Comparison of ENCODE assay signal across 1 cellular context in the genomic region with DNA sequence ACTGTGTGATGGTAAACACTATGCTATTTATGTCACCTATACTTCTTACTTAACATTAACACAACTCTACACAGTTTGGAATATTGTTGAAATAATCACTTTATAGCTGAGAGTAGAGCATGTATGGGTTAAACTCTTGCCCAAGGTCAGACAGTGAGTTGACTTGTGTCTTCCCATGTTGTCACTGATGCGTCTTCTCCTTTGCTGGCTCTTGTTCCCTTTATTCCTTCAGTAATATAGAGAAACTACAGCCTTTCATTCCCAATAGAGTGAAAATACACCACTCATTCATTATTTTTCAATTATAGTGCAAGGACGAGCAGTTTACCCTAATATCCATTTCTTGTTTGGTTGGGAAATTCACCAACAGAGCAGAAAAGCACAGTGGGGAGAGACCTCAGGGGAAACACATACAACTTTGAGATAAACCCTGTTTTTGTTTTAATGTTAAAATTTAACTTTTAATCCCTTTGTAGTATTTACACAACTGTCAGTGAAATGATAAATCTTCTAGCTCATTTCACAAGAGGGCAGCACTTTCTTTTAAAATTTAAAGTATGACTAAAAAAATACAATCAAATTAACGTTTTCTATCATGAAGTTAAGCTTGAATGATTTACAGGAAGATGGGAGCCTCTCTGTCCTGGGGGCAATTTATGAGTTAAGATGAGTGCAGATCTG.
A peak's percentile ranks its signal among the peaks of the same experiment; 100 is the strongest.
TF ChIP-seq lines count a peak whose summit lies in the region.

No MANE protein-coding gene starts in this region.

TF ChIP-seq in HepG2, 621 proteins besides CTCF, POLR2A, EP300 and RAD21 (continues in another document):
- TF ChIP-seq CHD4 (IDR thresholded peaks at IDR 0.05; ENCODE audit: borderline replicate concordance, low read length) (peak; percentile 75; the same call in 1 of the 2 replicates), ATF7-NPFF (CRISPR knock-in tag; IDR thresholded peaks at IDR 0.05; ENCODE audit: low read depth) (peak; percentile 37; the same call in 1 of the 2 replicates), ZNF235 (CRISPR knock-in tag; IDR thresholded peaks at IDR 0.05; ENCODE audit: borderline replicate concordance) (no peak), ZNF572 (CRISPR knock-in tag; IDR thresholded peaks at IDR 0.05) (no peak), ZSCAN25 (CRISPR knock-in tag; IDR thresholded peaks at IDR 0.05) (no peak), REXO4 (CRISPR knock-in tag; IDR thresholded peaks at IDR 0.05; ENCODE audit: borderline replicate concordance) (no peak), ZNF326 (CRISPR knock-in tag; IDR thresholded peaks at IDR 0.05; ENCODE audit: borderline replicate concordance) (no peak), ZMAT3 (CRISPR knock-in tag; conservative IDR thresholded peaks at IDR 0.05) (no peak), ZNF460 (CRISPR knock-in tag; IDR thresholded peaks at IDR 0.05; ENCODE audit: borderline replicate concordance) (no peak), KLF13 (CRISPR knock-in tag; IDR thresholded peaks at IDR 0.05) (no peak), CEBPG (CRISPR knock-in tag; IDR thresholded peaks at IDR 0.05) (peak; percentile 69), CREB3 (CRISPR knock-in tag; IDR thresholded peaks at IDR 0.05) (peak; percentile 87), KAT2B (IDR thresholded peaks at IDR 0.05; ENCODE audit: borderline replicate concordance, low read depth, low read length) (no peak), RORA (CRISPR knock-in tag; IDR thresholded peaks at IDR 0.05) (no peak), FIP1L1 (IDR thresholded peaks at IDR 0.05; ENCODE audit: borderline replicate concordance, insufficient read depth, low read depth, low read length) (no peak), SRY (CRISPR knock-in tag; IDR thresholded peaks at IDR 0.05) (no peak), GRHL1 (CRISPR knock-in tag; conservative IDR thresholded peaks at IDR 0.05) (no peak), ZBTB7A (CRISPR knock-in tag; IDR thresholded peaks at IDR 0.05) (no peak), ZNF598 (CRISPR knock-in tag; IDR thresholded peaks at IDR 0.05; ENCODE audit: borderline replicate concordance) (no peak), ZNF547 (CRISPR knock-in tag; IDR thresholded peaks at IDR 0.05) (no peak), CERS6 (CRISPR knock-in tag; IDR thresholded peaks at IDR 0.05) (no peak), THAP11 (CRISPR knock-in tag; IDR thresholded peaks at IDR 0.05) (peak; percentile 46; the same call in 1 of the 2 replicates), ZNF564 (CRISPR knock-in tag; IDR thresholded peaks at IDR 0.05) (no peak), HMG20A (CRISPR knock-in tag; IDR thresholded peaks at IDR 0.05; ENCODE audit: borderline replicate concordance) (peak; percentile 87; the same call in 1 of the 2 replicates), EZH2 (conservative IDR thresholded peaks at IDR 0.05; ENCODE audit: low read depth, low read length) (no peak), KLF6 (CRISPR knock-in tag; IDR thresholded peaks at IDR 0.05) (no peak), ZFP37 (CRISPR knock-in tag; IDR thresholded peaks at IDR 0.05; ENCODE audit: borderline replicate concordance) (no peak), ZNF576 (CRISPR knock-in tag; IDR thresholded peaks at IDR 0.05) (no peak), GPBP1L1 (CRISPR knock-in tag; IDR thresholded peaks at IDR 0.05) (no peak), MXD1 (CRISPR knock-in tag; IDR thresholded peaks at IDR 0.05) (no peak)
- TF ChIP-seq, protein P1, sequence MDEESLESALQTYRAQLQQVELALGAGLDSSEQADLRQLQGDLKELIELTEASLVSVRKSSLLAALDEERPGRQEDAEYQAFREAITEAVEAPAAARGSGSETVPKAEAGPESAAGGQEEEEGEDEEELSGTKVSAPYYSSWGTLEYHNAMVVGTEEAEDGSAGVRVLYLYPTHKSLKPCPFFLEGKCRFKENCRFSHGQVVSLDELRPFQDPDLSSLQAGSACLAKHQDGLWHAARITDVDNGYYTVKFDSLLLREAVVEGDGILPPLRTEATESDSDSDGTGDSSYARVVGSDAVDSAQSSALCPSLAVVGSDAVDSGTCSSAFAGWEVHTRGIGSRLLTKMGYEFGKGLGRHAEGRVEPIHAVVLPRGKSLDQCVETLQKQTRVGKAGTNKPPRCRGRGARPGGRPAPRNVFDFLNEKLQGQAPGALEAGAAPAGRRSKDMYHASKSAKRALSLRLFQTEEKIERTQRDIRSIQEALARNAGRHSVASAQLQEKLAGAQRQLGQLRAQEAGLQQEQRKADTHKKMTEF (CRISPR knock-in tag; IDR thresholded peaks at IDR 0.05), result peak; percentile 74
- TF ChIP-seq, protein P2, sequence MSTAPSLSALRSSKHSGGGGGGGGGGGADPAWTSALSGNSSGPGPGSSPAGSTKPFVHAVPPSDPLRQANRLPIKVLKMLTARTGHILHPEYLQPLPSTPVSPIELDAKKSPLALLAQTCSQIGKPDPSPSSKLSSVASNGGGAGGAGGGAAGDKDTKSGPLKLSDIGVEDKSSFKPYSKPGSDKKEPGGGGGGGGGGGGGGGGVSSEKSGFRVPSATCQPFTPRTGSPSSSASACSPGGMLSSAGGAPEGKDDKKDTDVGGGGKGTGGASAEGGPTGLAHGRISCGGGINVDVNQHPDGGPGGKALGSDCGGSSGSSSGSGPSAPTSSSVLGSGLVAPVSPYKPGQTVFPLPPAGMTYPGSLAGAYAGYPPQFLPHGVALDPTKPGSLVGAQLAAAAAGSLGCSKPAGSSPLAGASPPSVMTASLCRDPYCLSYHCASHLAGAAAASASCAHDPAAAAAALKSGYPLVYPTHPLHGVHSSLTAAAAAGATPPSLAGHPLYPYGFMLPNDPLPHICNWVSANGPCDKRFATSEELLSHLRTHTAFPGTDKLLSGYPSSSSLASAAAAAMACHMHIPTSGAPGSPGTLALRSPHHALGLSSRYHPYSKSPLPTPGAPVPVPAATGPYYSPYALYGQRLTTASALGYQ (CRISPR knock-in tag; IDR thresholded peaks at IDR 0.05), result peak; percentile 91
- TF ChIP-seq, protein P3, sequence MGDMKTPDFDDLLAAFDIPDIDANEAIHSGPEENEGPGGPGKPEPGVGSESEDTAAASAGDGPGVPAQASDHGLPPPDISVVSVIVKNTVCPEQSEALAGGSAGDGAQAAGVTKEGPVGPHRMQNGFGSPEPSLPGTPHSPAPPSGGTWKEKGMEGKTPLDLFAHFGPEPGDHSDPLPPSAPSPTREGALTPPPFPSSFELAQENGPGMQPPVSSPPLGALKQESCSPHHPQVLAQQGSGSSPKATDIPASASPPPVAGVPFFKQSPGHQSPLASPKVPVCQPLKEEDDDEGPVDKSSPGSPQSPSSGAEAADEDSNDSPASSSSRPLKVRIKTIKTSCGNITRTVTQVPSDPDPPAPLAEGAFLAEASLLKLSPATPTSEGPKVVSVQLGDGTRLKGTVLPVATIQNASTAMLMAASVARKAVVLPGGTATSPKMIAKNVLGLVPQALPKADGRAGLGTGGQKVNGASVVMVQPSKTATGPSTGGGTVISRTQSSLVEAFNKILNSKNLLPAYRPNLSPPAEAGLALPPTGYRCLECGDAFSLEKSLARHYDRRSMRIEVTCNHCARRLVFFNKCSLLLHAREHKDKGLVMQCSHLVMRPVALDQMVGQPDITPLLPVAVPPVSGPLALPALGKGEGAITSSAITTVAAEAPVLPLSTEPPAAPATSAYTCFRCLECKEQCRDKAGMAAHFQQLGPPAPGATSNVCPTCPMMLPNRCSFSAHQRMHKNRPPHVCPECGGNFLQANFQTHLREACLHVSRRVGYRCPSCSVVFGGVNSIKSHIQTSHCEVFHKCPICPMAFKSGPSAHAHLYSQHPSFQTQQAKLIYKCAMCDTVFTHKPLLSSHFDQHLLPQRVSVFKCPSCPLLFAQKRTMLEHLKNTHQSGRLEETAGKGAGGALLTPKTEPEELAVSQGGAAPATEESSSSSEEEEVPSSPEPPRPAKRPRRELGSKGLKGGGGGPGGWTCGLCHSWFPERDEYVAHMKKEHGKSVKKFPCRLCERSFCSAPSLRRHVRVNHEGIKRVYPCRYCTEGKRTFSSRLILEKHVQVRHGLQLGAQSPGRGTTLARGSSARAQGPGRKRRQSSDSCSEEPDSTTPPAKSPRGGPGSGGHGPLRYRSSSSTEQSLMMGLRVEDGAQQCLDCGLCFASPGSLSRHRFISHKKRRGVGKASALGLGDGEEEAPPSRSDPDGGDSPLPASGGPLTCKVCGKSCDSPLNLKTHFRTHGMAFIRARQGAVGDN (CRISPR knock-in tag; IDR thresholded peaks at IDR 0.05), result no peak
- TF ChIP-seq, protein P4, sequence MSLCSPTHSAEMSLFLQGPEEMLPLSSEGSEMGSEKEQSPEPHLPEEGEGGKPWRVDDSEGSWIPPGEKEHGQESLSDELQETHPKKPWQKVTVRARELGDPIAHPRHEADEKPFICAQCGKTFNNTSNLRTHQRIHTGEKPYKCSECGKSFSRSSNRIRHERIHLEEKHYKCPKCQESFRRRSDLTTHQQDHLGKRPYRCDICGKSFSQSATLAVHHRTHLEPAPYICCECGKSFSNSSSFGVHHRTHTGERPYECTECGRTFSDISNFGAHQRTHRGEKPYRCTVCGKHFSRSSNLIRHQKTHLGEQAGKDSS (CRISPR knock-in tag; IDR thresholded peaks at IDR 0.05; ENCODE audit: borderline replicate concordance, low read depth), result no peak
- TF ChIP-seq, protein P5, sequence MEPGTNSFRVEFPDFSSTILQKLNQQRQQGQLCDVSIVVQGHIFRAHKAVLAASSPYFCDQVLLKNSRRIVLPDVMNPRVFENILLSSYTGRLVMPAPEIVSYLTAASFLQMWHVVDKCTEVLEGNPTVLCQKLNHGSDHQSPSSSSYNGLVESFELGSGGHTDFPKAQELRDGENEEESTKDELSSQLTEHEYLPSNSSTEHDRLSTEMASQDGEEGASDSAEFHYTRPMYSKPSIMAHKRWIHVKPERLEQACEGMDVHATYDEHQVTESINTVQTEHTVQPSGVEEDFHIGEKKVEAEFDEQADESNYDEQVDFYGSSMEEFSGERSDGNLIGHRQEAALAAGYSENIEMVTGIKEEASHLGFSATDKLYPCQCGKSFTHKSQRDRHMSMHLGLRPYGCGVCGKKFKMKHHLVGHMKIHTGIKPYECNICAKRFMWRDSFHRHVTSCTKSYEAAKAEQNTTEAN (CRISPR knock-in tag; conservative IDR thresholded peaks at IDR 0.05), result peak; percentile 92
- TF ChIP-seq, protein P6, sequence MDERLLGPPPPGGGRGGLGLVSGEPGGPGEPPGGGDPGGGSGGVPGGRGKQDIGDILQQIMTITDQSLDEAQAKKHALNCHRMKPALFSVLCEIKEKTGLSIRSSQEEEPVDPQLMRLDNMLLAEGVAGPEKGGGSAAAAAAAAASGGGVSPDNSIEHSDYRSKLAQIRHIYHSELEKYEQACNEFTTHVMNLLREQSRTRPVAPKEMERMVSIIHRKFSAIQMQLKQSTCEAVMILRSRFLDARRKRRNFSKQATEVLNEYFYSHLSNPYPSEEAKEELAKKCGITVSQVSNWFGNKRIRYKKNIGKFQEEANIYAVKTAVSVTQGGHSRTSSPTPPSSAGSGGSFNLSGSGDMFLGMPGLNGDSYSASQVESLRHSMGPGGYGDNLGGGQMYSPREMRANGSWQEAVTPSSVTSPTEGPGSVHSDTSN (CRISPR knock-in tag; IDR thresholded peaks at IDR 0.05), result peak; percentile 84
- TF ChIP-seq, protein P7, sequence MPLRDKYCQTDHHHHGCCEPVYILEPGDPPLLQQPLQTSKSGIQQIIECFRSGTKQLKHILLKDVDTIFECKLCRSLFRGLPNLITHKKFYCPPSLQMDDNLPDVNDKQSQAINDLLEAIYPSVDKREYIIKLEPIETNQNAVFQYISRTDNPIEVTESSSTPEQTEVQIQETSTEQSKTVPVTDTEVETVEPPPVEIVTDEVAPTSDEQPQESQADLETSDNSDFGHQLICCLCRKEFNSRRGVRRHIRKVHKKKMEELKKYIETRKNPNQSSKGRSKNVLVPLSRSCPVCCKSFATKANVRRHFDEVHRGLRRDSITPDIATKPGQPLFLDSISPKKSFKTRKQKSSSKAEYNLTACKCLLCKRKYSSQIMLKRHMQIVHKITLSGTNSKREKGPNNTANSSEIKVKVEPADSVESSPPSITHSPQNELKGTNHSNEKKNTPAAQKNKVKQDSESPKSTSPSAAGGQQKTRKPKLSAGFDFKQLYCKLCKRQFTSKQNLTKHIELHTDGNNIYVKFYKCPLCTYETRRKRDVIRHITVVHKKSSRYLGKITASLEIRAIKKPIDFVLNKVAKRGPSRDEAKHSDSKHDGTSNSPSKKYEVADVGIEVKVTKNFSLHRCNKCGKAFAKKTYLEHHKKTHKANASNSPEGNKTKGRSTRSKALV (CRISPR knock-in tag; IDR thresholded peaks at IDR 0.05), result peak; percentile 60; the same call in 1 of the 2 replicates
